In genomic region chr11:27281740-27282139, GRCh38 we compare ENCODE assay signal across 14 cellular contexts.
DNase-seq lines count a peak whose midpoint lies in the region; ATAC-seq, FAIRE-seq and TF ChIP-seq lines count a peak whose summit lies in the region.
"Had no signal": no experiment of that assay in that cellular context is flagged by ENCODE, and none has a peak within 500 bp of the region (broad histone marks: within the 10 kb centered on the region; RNA-seq: fewer than 3 reads in every experiment).

No MANE protein-coding gene starts in this region.

- no peak overlapping the region for H2BK5ac ChIP-seq in H1 (ENCODE audit: low read depth, low read length)

- no peak overlapping the region for H4K5ac ChIP-seq in H1 (ENCODE audit: insufficient read length, low read depth, low read length)

- peak overlapping the region; percentile 58; the same call in 1 of the 2 replicates for H2AFZ ChIP-seq in H1 (ENCODE audit: low read length)

- H3K14ac ChIP-seq in H1 (ENCODE audit: insufficient read length), result no peak overlapping the region

- H4K8ac ChIP-seq in H1 (ENCODE audit: extremely low read depth, insufficient read depth, low read length), result no peak overlapping the region

- no peak overlapping the region for H3K18ac ChIP-seq in H1 (ENCODE audit: extremely low read depth, low read length)

- no peak for TF ChIP-seq EP300 in H1 (IDR thresholded peaks at IDR 0.05; ENCODE audit: borderline replicate concordance in 1 of 2, low read depth in 2 of 2, low read length in 2 of 2)

- H2BK20ac ChIP-seq in H1 (ENCODE audit: low read length), result no peak overlapping the region

- no peak overlapping the region for H4K91ac ChIP-seq in H1 (replicated peaks; ENCODE audit: insufficient read length, low read length)

- no peak overlapping the region for H3K4me3 Mint-ChIP-seq in activated CD8-positive, alpha-beta memory T cell treated with anti-CD3 and anti-CD28 coated beads, Interleukin-2, amount 10 ng/mL, durations not matched to agents 7 days and 5 days
- H3K4me3 Mint-ChIP-seq: activated T-cell treated with anti-CD3 and anti-CD28 coated beads, Interleukin-2, amount 50 U/mL, for 72 hours; naive B cell; stimulated activated naive B cell treated with anti-CD40 and anti-IgM and Interleukin-4, amounts not matched to agents 10 μg/mL and 1 μg/mL and 100 μg/mL, for 72 hours had no signal

- H3K4me1 ChIP-seq in H1 (replicated peaks in 1 of 4; ENCODE audit: control insufficient read depth in 3 of 4, insufficient read depth in 4 of 4, low read length in 3 of 4) (no peaks in the 10 kb centered on the region; a peak in 1 of 7 replicates), thoracic aorta (ENCODE audit: control insufficient read depth in 1 of 2, low read depth in 2 of 2) (peaks cover 14 to 26% of the 10 kb centered on the region in 2 donors)

- H3K27ac ChIP-seq in H1 (ENCODE audit: low read depth, low read length), result no peak overlapping the region
- H3K27ac ChIP-seq in thoracic aorta, result peak overlapping the region; percentile 27 to 40

- no peak overlapping the region for H3K4me2 ChIP-seq in H1 (ENCODE audit: insufficient read depth in 1 of 2, low read depth in 2 of 2, low read length in 2 of 2)

- ATAC-seq in activated CD8-positive, alpha-beta memory T cell treated with anti-CD3 and anti-CD28 coated beads, Interleukin-2, amount 10 ng/mL, durations not matched to agents 7 days and 5 days, result peak; percentile 91
- peak; percentile 47 for ATAC-seq in HG03558 (IDR thresholded peaks at IDR 0.05; ENCODE audit: extremely low read depth, unreplicated experiment)
- no peak for ATAC-seq in thoracic aorta (ENCODE audit: insufficient number of reproducible peaks, low FRiP score, low read depth)
- ATAC-seq in HG03571 (IDR thresholded peaks at IDR 0.05; ENCODE audit: unreplicated experiment), result no peak
- ATAC-seq in HG02970 (IDR thresholded peaks at IDR 0.05; ENCODE audit: low FRiP score, unreplicated experiment), result no peak
- ATAC-seq: stimulated activated naive B cell treated with anti-CD40 and anti-IgM and Interleukin-4, amounts not matched to agents 10 μg/mL and 1 μg/mL and 100 μg/mL, for 72 hours had no signal

- H2BK120ac ChIP-seq in H1 (replicated peaks; ENCODE audit: low read depth, low read length), result no peak overlapping the region

- H3K79me2 ChIP-seq in H1 (ENCODE audit: control insufficient read depth in 1 of 2, insufficient read depth in 2 of 2, low read length in 2 of 2), result no peaks in the 10 kb centered on the region

- H3K23me2 ChIP-seq in H1 (ENCODE audit: low read depth, low read length), result no peaks in the 10 kb centered on the region

- no peak overlapping the region for H2AK5ac ChIP-seq in H1 (ENCODE audit: low read depth, low read length)

- no peak for TF ChIP-seq POLR2A in H1 (IDR thresholded peaks at IDR 0.05; ENCODE audit: control extremely low read depth in 1 of 2, low read depth in 2 of 2, low read length in 2 of 2)

- H3K9me3 ChIP-seq in H1 (ENCODE audit: insufficient read depth in 2 of 2, low read depth in 1 of 2, low read length in 1 of 2), result no peaks in the 10 kb centered on the region
- H3K9me3 ChIP-seq in thoracic aorta, result no peaks in the 10 kb centered on the region
- H3K9me3 ChIP-seq: esophagus squamous epithelium had no signal

- no peak overlapping the region for H2BK12ac ChIP-seq in H1 (ENCODE audit: low read depth, low read length)

- H3K27ac Mint-ChIP-seq in activated CD8-positive, alpha-beta memory T cell treated with anti-CD3 and anti-CD28 coated beads, Interleukin-2, amount 10 ng/mL, durations not matched to agents 7 days and 5 days, result peak overlapping the region; percentile 30
- H3K27ac Mint-ChIP-seq: activated T-cell treated with anti-CD3 and anti-CD28 coated beads, Interleukin-2, amount 50 U/mL, for 72 hours; stimulated activated naive B cell treated with anti-CD40 and anti-IgM and Interleukin-4, amounts not matched to agents 10 μg/mL and 1 μg/mL and 100 μg/mL, for 72 hours had no signal

- no peaks in the 10 kb centered on the region for H3K9me3 Mint-ChIP-seq in activated CD8-positive, alpha-beta memory T cell treated with anti-CD3 and anti-CD28 coated beads, Interleukin-2, amount 10 ng/mL, durations not matched to agents 7 days and 5 days (ENCODE audit: low read depth)
- H3K9me3 Mint-ChIP-seq: activated T-cell treated with anti-CD3 and anti-CD28 coated beads, Interleukin-2, amount 50 U/mL, for 72 hours; naive B cell; stimulated activated naive B cell treated with anti-CD40 and anti-IgM and Interleukin-4, amounts not matched to agents 10 μg/mL and 1 μg/mL and 100 μg/mL, for 72 hours had no signal

- H3K4me3 ChIP-seq in H1 (ENCODE audit: extremely low read depth in 1 of 4, insufficient read depth in 2 of 4, low read depth in 3 of 4, low read length in 4 of 4) (no peak overlapping the region), thoracic aorta (no peak overlapping the region)
- H3K4me3 ChIP-seq: esophagus squamous epithelium had no signal

- CTCF ChIA-PET in activated CD8-positive, alpha-beta memory T cell treated with anti-CD3 and anti-CD28 coated beads, Interleukin-2, amount 10 ng/mL, durations not matched to agents 7 days and 5 days (lab: Charles Lee), result interaction anchor here (1.4 to 1.8 kb wide), 2 partner anchors 15 to 24 kb away, joined by 3 to 5 read pairs; no protein-coding TSS in a partner anchor
- CTCF ChIA-PET in H1 (lab: Charles Lee; ENCODE audit: partially characterized antibody), result interaction anchor here (0.6 to 3.8 kb wide), 5 partner anchors 16 to 530 kb away, joined by 3 to 21 read pairs (median 3); no protein-coding TSS in a partner anchor

- no peak for TF ChIP-seq CTCF in H1 (IDR thresholded peaks at IDR 0.05; ENCODE audit: control extremely low read depth in 1 of 3, insufficient read depth in 1 of 3, low read depth in 1 of 3, low read length in 3 of 3)
- TF ChIP-seq CTCF in thoracic aorta (IDR thresholded peaks at IDR 0.05), result no peak

- POLR2A ChIA-PET in H1 (lab: Charles Lee; ENCODE audit: partially characterized antibody), result no interaction called here

- H3K27me3 ChIP-seq in H1 (replicated peaks in 1 of 4; ENCODE audit: control insufficient read depth in 3 of 4, extremely low read depth in 1 of 4, insufficient read depth in 3 of 4, low read length in 3 of 4), result no peaks in the 10 kb centered on the region
- no peaks in the 10 kb centered on the region for H3K27me3 ChIP-seq in thoracic aorta (replicated peaks; ENCODE audit: insufficient read depth)
- H3K27me3 ChIP-seq: esophagus squamous epithelium had no signal

- peaks cover 34% of the 10 kb centered on the region for H3K27me3 Mint-ChIP-seq in activated CD8-positive, alpha-beta memory T cell treated with anti-CD3 and anti-CD28 coated beads, Interleukin-2, amount 10 ng/mL, durations not matched to agents 7 days and 5 days

- H2BK15ac ChIP-seq in H1 (ENCODE audit: low read length), result 0 out of 2 replicates have a peak overlapping the region, but pooled peaks have one; percentile 29

- H4K20me1 ChIP-seq in H1 (replicated peaks in 1 of 2; ENCODE audit: control insufficient read depth in 1 of 2, insufficient read depth in 2 of 2, low read length in 2 of 2), result no peaks in the 10 kb centered on the region

- no peak overlapping the region for H3K4ac ChIP-seq in H1 (replicated peaks; ENCODE audit: insufficient read length, low read depth, low read length)

- H3K56ac ChIP-seq in H1 (replicated peaks; ENCODE audit: insufficient read length, low read depth, low read length), result no peak overlapping the region

- no peak for TF ChIP-seq RAD21 in H1 (IDR thresholded peaks at IDR 0.05 in 1 of 2, conservative IDR thresholded peaks at IDR 0.05 in 1 of 2; ENCODE audit: low read depth in 2 of 2, low read length in 2 of 2)

- no peak for FAIRE-seq in H1 (lab: Jason Lieb, UNC)

- peaks cover 23% of the 10 kb centered on the region for H3K4me1 Mint-ChIP-seq in activated CD8-positive, alpha-beta memory T cell treated with anti-CD3 and anti-CD28 coated beads, Interleukin-2, amount 10 ng/mL, durations not matched to agents 7 days and 5 days
- H3K4me1 Mint-ChIP-seq: naive B cell; stimulated activated naive B cell treated with anti-CD40 and anti-IgM and Interleukin-4, amounts not matched to agents 10 μg/mL and 1 μg/mL and 100 μg/mL, for 72 hours had no signal

- 88% methylated on average over 2 of the region's 2 CpGs; no CpG with 5 or more reads in 1 of the 2 experiments for WGBS in H1 (ENCODE audit: extremely low coverage in 1 of 2, insufficient coverage in 1 of 2, insufficient read length in 1 of 2, insufficient replicate concordance in 2 of 2, low coverage in 1 of 2, low lambda C conversion rate in 2 of 2, missing lambda C conversion rate in 1 of 2), 2 experiments

- peak; percentile 64 for DNase-seq in activated CD8-positive, alpha-beta memory T cell treated with anti-CD3 and anti-CD28 coated beads, Interleukin-2, amount 10 ng/mL, durations not matched to agents 7 days and 5 days
- DNase-seq in activated CD8-positive, alpha-beta memory T cell treated with anti-CD3 and anti-CD28 coated beads, Interleukin-2, amount 50 U/mL, for 48 hours, result no peak
- DNase-seq in H1 (ENCODE audit: low read depth in 1 of 2, low spot score in 2 of 2) (no peak), thoracic aorta (ENCODE audit: low spot score) (no peak), DMS79 treated with DMSO at 0.1 percent for 48 hours (lab: John Stamatoyannopoulos, UW) (no peak)
- DNase-seq: activated T-cell treated with anti-CD3 and anti-CD28 coated beads, Interleukin-2, amount 50 U/mL, for 72 hours; esophagus squamous epithelium; MM.1S; naive B cell; NCI-H2227 treated with DMSO at 0.1 percent for 48 hours; stimulated activated naive B cell treated with anti-CD40 and anti-IgM and Interleukin-4, amounts not matched to agents 10 μg/mL and 1 μg/mL and 100 μg/mL, for 72 hours had no signal

- no peaks in the 10 kb centered on the region for H3K36me3 Mint-ChIP-seq in activated CD8-positive, alpha-beta memory T cell treated with anti-CD3 and anti-CD28 coated beads, Interleukin-2, amount 10 ng/mL, durations not matched to agents 7 days and 5 days
- H3K36me3 Mint-ChIP-seq: naive B cell; stimulated activated naive B cell treated with anti-CD40 and anti-IgM and Interleukin-4, amounts not matched to agents 10 μg/mL and 1 μg/mL and 100 μg/mL, for 72 hours had no signal

- H3K36me3 ChIP-seq in H1 (ENCODE audit: control insufficient read depth in 2 of 4, insufficient read depth in 4 of 4, low read length in 3 of 4) (no peaks in the 10 kb centered on the region), thoracic aorta (no peaks in the 10 kb centered on the region)
- H3K36me3 ChIP-seq: esophagus squamous epithelium had no signal

- H3K79me1 ChIP-seq in H1 (ENCODE audit: low read depth, low read length), result no peaks in the 10 kb centered on the region

- H3K9ac ChIP-seq in H1 (replicated peaks in 1 of 4; ENCODE audit: extremely low read depth in 1 of 4, low read depth in 3 of 4, low read length in 3 of 4), result no peak overlapping the region

- no peak overlapping the region for H3K23ac ChIP-seq in H1 (ENCODE audit: insufficient read length)

TF ChIP-seq in H1, 55 proteins besides CTCF, POLR2A, EP300 and RAD21 (continues in another document):
- TF ChIP-seq TCF12 (IDR thresholded peaks at IDR 0.05; ENCODE audit: low read depth, low read length) (no peak), SIRT6 (IDR thresholded peaks at IDR 0.05; ENCODE audit: low read length) (no peak), TAF1 (IDR thresholded peaks at IDR 0.05; ENCODE audit: low read depth, low read length) (no peak), ZNF274 (IDR thresholded peaks at IDR 0.05; ENCODE audit: borderline replicate concordance, extremely low read depth, low read length) (no peak), JUND (IDR thresholded peaks at IDR 0.05; ENCODE audit: low read length) (no peak), BRCA1 (IDR thresholded peaks at IDR 0.05; ENCODE audit: low read depth, low read length) (no peak)

Comparison
In these comparisons a context has a peak if more than half of its experiments do, and no peak if none do; other contexts are left out.
1. ATAC-seq: peak in activated CD8-positive, alpha-beta memory T cell treated with anti-CD3 and anti-CD28 coated beads, Interleukin-2, amount 10 ng/mL, durations not matched to agents 7 days and 5 days (single experiment) and HG03558 (single experiment); none in thoracic aorta (single experiment), HG03571 (single experiment) and HG02970 (single experiment).